19 cellular contexts compared by ENCODE assay signal in genomic region chr15:35174948-35175347, GRCh38.
A peak's percentile ranks its signal among the peaks of the same experiment; 100 is the strongest.
DNase-seq lines count a peak whose midpoint lies in the region; ATAC-seq, FAIRE-seq and TF ChIP-seq lines count a peak whose summit lies in the region.
"Had no signal": no experiment of that assay in that cellular context is flagged by ENCODE, and none has a peak within 500 bp of the region (broad histone marks: within the 10 kb centered on the region; RNA-seq: fewer than 3 reads in every experiment).

No MANE protein-coding gene starts in this region.

- no peak for FAIRE-seq in HepG2 (lab: Jason Lieb, UNC)
- FAIRE-seq in K562 (lab: Jason Lieb, UNC), result peak; percentile 81
- FAIRE-seq: A204.1, D721Med, H54 had no signal

- no peak overlapping the region for H3K4me3 ChIP-seq in HepG2 (replicated peaks in 1 of 3; ENCODE audit: insufficient read depth in 1 of 3, low read depth in 2 of 3, low read length in 3 of 3)
- H3K4me3 ChIP-seq in right lobe of liver, result no peak overlapping the region
- no peak overlapping the region for H3K4me3 ChIP-seq in K562
- no peak overlapping the region for H3K4me3 ChIP-seq in osteoblast (ENCODE audit: insufficient read depth, low read length)
- no peak overlapping the region for H3K4me3 ChIP-seq in coronary artery

- no peaks in the 10 kb centered on the region for H3K36me3 Mint-ChIP-seq in activated CD4-positive, alpha-beta memory T cell treated with anti-CD3 and anti-CD28 coated beads for 36 hours
- H3K36me3 Mint-ChIP-seq: CD14-positive monocyte; CD8-positive, alpha-beta T cell had no signal

- no peaks in the 10 kb centered on the region for H3K9me1 ChIP-seq in K562 (ENCODE audit: control insufficient read depth, insufficient read depth, low read length)

- H3K9ac ChIP-seq in HepG2 (ENCODE audit: insufficient read depth, low read depth, low read length) (no peak overlapping the region), K562 (ENCODE audit: insufficient read depth in 1 of 2, low read depth in 2 of 2, low read length in 2 of 2) (peak overlapping the region in 1 of 2 experiments; percentile 23; a peak in 1 of 4 replicates)

- TF ChIP-seq POLR2A in HepG2 (IDR thresholded peaks at IDR 0.05; ENCODE audit: insufficient read depth in 1 of 2, low read depth in 2 of 2, low read length in 2 of 2) (no peak), right lobe of liver (IDR thresholded peaks at IDR 0.05) (no peak), K562 (conservative IDR thresholded peaks at IDR 0.05) (no peak)

- no peaks in the 10 kb centered on the region for H3K36me3 ChIP-seq in HepG2 (replicated peaks in 1 of 2; ENCODE audit: control insufficient read depth in 1 of 2, insufficient read depth in 2 of 2, low read length in 2 of 2)
- H3K36me3 ChIP-seq in right lobe of liver, result no peaks in the 10 kb centered on the region
- no peaks in the 10 kb centered on the region for H3K36me3 ChIP-seq in K562 (ENCODE audit: control insufficient read depth, insufficient read depth, low read length)
- H3K36me3 ChIP-seq in osteoblast (ENCODE audit: insufficient read depth, low read length), result no peaks in the 10 kb centered on the region

- CTCF ChIA-PET in HepG2 (lab: Yijun Ruan, JAX; ENCODE audit: low intra/inter-chr PET ratio, low total read pairs) (no interaction called here), K562 (lab: Yijun Ruan, JAX; ENCODE audit: low intra/inter-chr PET ratio) (no interaction called here)
- CTCF ChIA-PET in activated CD4-positive, alpha-beta memory T cell treated with anti-CD3 and anti-CD28 coated beads for 36 hours (lab: Charles Lee), result no interaction called here

- TF ChIP-seq RAD21 in HepG2 (CRISPR knock-in tag; IDR thresholded peaks at IDR 0.05) (no peak), K562 (CRISPR knock-in tag; conservative IDR thresholded peaks at IDR 0.05 in 1 of 2, IDR thresholded peaks at IDR 0.05 in 1 of 2) (no peak)

- H3K4me2 ChIP-seq in HepG2 (ENCODE audit: low read depth, low read length), result no peak overlapping the region
- H3K4me2 ChIP-seq in K562 (ENCODE audit: insufficient read depth, low read length), result peak overlapping the region; percentile 21; the same call in 1 of the 2 replicates
- no peak overlapping the region for H3K4me2 ChIP-seq in osteoblast (ENCODE audit: insufficient read depth, low read length)

- no TSS peak for BruUV-seq in HepG2 (replicated peaks; lab: Mats Ljungman, UMichigan)
- BruUV-seq in K562 (replicated peaks; lab: Mats Ljungman, UMichigan), result no TSS peak

- ATAC-seq in HepG2 (no peak), right lobe of liver (no peak), K562 (no peak)
- ATAC-seq: CD8-positive, alpha-beta T cell; HCT116 had no signal

- H2AFZ ChIP-seq in HepG2 (ENCODE audit: low read length) (no peak overlapping the region), K562 (ENCODE audit: low read depth, low read length) (peak overlapping the region; percentile 84), osteoblast (ENCODE audit: low read length) (peak overlapping the region; percentile 4)

- H3K27me3 Mint-ChIP-seq in activated CD4-positive, alpha-beta memory T cell treated with anti-CD3 and anti-CD28 coated beads for 36 hours, result no peaks in the 10 kb centered on the region

- intact Hi-C loops in HepG2 (cut with micrococcal nuclease; ENCODE audit: unreplicated experiment) (no loop called here), right lobe of liver (cut with DNase I) (no loop called here), K562 (cut with micrococcal nuclease) (no loop called here)
- intact Hi-C loops in activated CD4-positive, alpha-beta memory T cell treated with anti-CD3 and anti-CD28 coated beads for 36 hours (cut with micrococcal nuclease), result no loop called here

- no peak overlapping the region for H3K27ac ChIP-seq in HepG2 (ENCODE audit: extremely low read length, insufficient read depth, low read length)
- H3K27ac ChIP-seq in right lobe of liver, result no peak overlapping the region
- H3K27ac ChIP-seq in K562 (ENCODE audit: extremely low read depth, low read depth, low read length), result no peak overlapping the region; the same call in 2 of the 3 replicates
- H3K27ac ChIP-seq in osteoblast (ENCODE audit: low read depth, low read length), result no peak overlapping the region
- no peak overlapping the region for H3K27ac ChIP-seq in coronary artery

- H3K27me3 ChIP-seq in HepG2 (ENCODE audit: control insufficient read depth in 1 of 2, insufficient read depth in 2 of 2, low read length in 2 of 2), result no peaks in the 10 kb centered on the region
- H3K27me3 ChIP-seq in right lobe of liver, result no peaks in the 10 kb centered on the region
- H3K27me3 ChIP-seq in K562 (ENCODE audit: control insufficient read depth in 2 of 2, insufficient read depth in 2 of 2, low read length in 2 of 2), result no peaks in the 10 kb centered on the region
- no peaks in the 10 kb centered on the region for H3K27me3 ChIP-seq in osteoblast (ENCODE audit: insufficient read depth, low read length)

- DNase-seq in HepG2 (ENCODE audit: low spot score) (no peak), right lobe of liver (no peak), NCI-H1417 treated with DMSO at 0.1 percent for 48 hours (lab: John Stamatoyannopoulos, UW) (peak; percentile 22), K562 (ENCODE audit: extremely low read depth in 1 of 4, low spot score in 3 of 4) (no peak), osteoblast (ENCODE audit: insufficient read length, low spot score, missing footprints) (no peak), NCI-H187 treated with DMSO at 0.1 percent for 48 hours (lab: John Stamatoyannopoulos, UW) (no peak), coronary artery (ENCODE audit: low spot score) (no peak)
- no peak for DNase-seq in activated CD4-positive, alpha-beta memory T cell treated with anti-CD3 and anti-CD28 coated beads for 36 hours
- DNase-seq: CD8-positive, alpha-beta T cell; COR-L47; DMS153; DMS79 treated with DMSO at 0.1 percent for 48 hours; EL; GDM1 had no signal

- H3K79me2 ChIP-seq in HepG2 (ENCODE audit: insufficient read depth, low read length), result no peaks in the 10 kb centered on the region
- no peaks in the 10 kb centered on the region for H3K79me2 ChIP-seq in K562 (ENCODE audit: control insufficient read depth, insufficient read depth, low read length)
- H3K79me2 ChIP-seq in osteoblast (ENCODE audit: insufficient read depth, low read length), result no peaks in the 10 kb centered on the region

- POLR2A ChIA-PET in HepG2 (lab: Yijun Ruan, JAX) (no interaction called here), K562 (lab: Yijun Ruan, JAX) (interaction anchor here (1.0 kb wide), 1 partner anchor 9 kb away, joined by 3 read pairs; no protein-coding TSS in a partner anchor)
- POLR2A ChIA-PET in activated CD4-positive, alpha-beta memory T cell treated with anti-CD3 and anti-CD28 coated beads for 36 hours (lab: Charles Lee), result no interaction called here

- H3K9me3 Mint-ChIP-seq in activated CD4-positive, alpha-beta memory T cell treated with anti-CD3 and anti-CD28 coated beads for 36 hours, result no peaks in the 10 kb centered on the region
- H3K9me3 Mint-ChIP-seq: CD8-positive, alpha-beta T cell had no signal

- in situ Hi-C loops in HepG2 (cut with HindIII; ENCODE audit: extremely low pct_ligation_motif_present, low pct_unique_long_range_greater_than_20kb), result no loop called here
- in situ Hi-C loops in K562 (cut with MboI), result no loop called here

- no peak overlapping the region for H3K4me3 Mint-ChIP-seq in activated CD4-positive, alpha-beta memory T cell treated with anti-CD3 and anti-CD28 coated beads for 36 hours
- H3K4me3 Mint-ChIP-seq: CD14-positive monocyte; CD8-positive, alpha-beta T cell had no signal

- H3K27ac Mint-ChIP-seq in activated CD4-positive, alpha-beta memory T cell treated with anti-CD3 and anti-CD28 coated beads for 36 hours, result no peak overlapping the region
- H3K27ac Mint-ChIP-seq: CD14-positive monocyte; CD8-positive, alpha-beta T cell had no signal

- TF ChIP-seq CTCF in HepG2 (CRISPR knock-in tag; IDR thresholded peaks at IDR 0.05) (no peak), right lobe of liver (IDR thresholded peaks at IDR 0.05) (no peak), K562 (IDR thresholded peaks at IDR 0.05 in 2 of 3, conservative IDR thresholded peaks at IDR 0.05 in 1 of 3; ENCODE audit: insufficient read depth in 2 of 3, low read depth in 1 of 3, low read length in 3 of 3) (no peak), osteoblast (IDR thresholded peaks at IDR 0.05; ENCODE audit: extremely low read depth, low read depth, low read length) (no peak), coronary artery (IDR thresholded peaks at IDR 0.05) (no peak)

- no peaks in the 10 kb centered on the region for H3K4me1 Mint-ChIP-seq in activated CD4-positive, alpha-beta memory T cell treated with anti-CD3 and anti-CD28 coated beads for 36 hours (ENCODE audit: low read depth)
- H3K4me1 Mint-ChIP-seq: CD14-positive monocyte had no signal

- no peaks in the 10 kb centered on the region for H4K20me1 ChIP-seq in HepG2 (ENCODE audit: insufficient read depth, low read length)
- H4K20me1 ChIP-seq in K562 (replicated peaks; ENCODE audit: control insufficient read depth, insufficient read depth, low read length), result no peaks in the 10 kb centered on the region
- no peaks in the 10 kb centered on the region for H4K20me1 ChIP-seq in osteoblast (ENCODE audit: insufficient read depth, low read length)

- WGBS in HepG2 (ENCODE audit: low lambda C conversion rate), result 9% methylated on average over 3 of the region's 3 CpGs
- WGBS in right lobe of liver (ENCODE audit: insufficient coverage, low coverage, low lambda C conversion rate, missing lambda C conversion rate), result 70% methylated on average over 3 of the region's 3 CpGs
- WGBS in K562 (ENCODE audit: insufficient coverage, low coverage, missing lambda C conversion rate), result 23% methylated on average over 3 of the region's 3 CpGs

- H3K4me1 ChIP-seq in HepG2 (ENCODE audit: insufficient read depth, low read length) (peaks cover 9% of the 10 kb centered on the region; the same call in 1 of the 2 replicates), right lobe of liver (no peaks in the 10 kb centered on the region), K562 (replicated peaks in 1 of 2; ENCODE audit: control insufficient read depth in 2 of 2, insufficient read depth in 2 of 2, low read length in 2 of 2) (peaks cover 0 to 16% of the 10 kb centered on the region in 2 experiments; a peak in 2 of 5 replicates), osteoblast (ENCODE audit: insufficient read depth, low read length) (peaks cover 5% of the 10 kb centered on the region)

- no peaks in the 10 kb centered on the region for H3K9me3 ChIP-seq in HepG2 (ENCODE audit: low read length)
- no peaks in the 10 kb centered on the region for H3K9me3 ChIP-seq in right lobe of liver
- H3K9me3 ChIP-seq in K562 (replicated peaks; ENCODE audit: control insufficient read depth, insufficient read depth, low read depth, low read length), result 0 out of 2 replicates have a peak, but pooled peaks cover 4% of the 10 kb centered on the region
- no peaks in the 10 kb centered on the region for H3K9me3 ChIP-seq in osteoblast (ENCODE audit: low read depth, low read length)

- TF ChIP-seq EP300 in HepG2 (IDR thresholded peaks at IDR 0.05; ENCODE audit: low read depth in 2 of 2, low read length in 2 of 2) (no peak), HepG2 (CRISPR knock-in tag; IDR thresholded peaks at IDR 0.05; ENCODE audit: borderline replicate concordance) (no peak), K562 (IDR thresholded peaks at IDR 0.05; ENCODE audit: low read length) (no peak)

TF ChIP-seq in HepG2, 621 proteins besides CTCF, POLR2A, EP300 and RAD21 (continues in another document):
- TF ChIP-seq MAFK (conservative IDR thresholded peaks at IDR 0.05 in 1 of 2, IDR thresholded peaks at IDR 0.05 in 1 of 2; ENCODE audit: low read length in 2 of 2), result peak; percentile 84 to 92

Comparison
In these comparisons a context has a peak if more than half of its experiments do, and no peak if none do; other contexts are left out.
1. Of the 241 proteins assayed by ChIP-seq in both HepG2 and K562: peak only in HepG2: none; only in K562: MAFG; in both: MAFF and MAFK; in neither: 238.